ENCODE assay signal across 1 cellular context in the genomic region with DNA sequence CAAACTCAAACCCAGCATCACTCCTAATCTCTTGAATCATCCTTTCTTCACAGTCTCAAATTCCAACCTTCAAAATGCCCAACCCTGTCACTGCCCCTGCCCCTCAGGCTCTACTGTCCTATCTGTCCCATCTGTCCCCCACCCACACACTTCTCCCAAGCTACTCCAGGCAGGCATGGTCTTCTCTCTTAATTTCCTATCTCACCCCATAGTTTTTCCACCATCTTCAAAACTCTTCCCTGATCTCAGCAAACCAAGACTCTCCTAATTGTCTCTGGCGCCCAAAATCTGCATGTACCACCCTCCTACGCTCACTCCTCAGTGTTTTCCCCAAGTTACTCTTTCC.
TF ChIP-seq lines count a peak whose summit lies in the region.

No MANE protein-coding gene starts in this region.

TF ChIP-seq in GM23338, 12 proteins besides CTCF, POLR2A, EP300 and RAD21 (continued from another document):
- TF ChIP-seq, protein P1, sequence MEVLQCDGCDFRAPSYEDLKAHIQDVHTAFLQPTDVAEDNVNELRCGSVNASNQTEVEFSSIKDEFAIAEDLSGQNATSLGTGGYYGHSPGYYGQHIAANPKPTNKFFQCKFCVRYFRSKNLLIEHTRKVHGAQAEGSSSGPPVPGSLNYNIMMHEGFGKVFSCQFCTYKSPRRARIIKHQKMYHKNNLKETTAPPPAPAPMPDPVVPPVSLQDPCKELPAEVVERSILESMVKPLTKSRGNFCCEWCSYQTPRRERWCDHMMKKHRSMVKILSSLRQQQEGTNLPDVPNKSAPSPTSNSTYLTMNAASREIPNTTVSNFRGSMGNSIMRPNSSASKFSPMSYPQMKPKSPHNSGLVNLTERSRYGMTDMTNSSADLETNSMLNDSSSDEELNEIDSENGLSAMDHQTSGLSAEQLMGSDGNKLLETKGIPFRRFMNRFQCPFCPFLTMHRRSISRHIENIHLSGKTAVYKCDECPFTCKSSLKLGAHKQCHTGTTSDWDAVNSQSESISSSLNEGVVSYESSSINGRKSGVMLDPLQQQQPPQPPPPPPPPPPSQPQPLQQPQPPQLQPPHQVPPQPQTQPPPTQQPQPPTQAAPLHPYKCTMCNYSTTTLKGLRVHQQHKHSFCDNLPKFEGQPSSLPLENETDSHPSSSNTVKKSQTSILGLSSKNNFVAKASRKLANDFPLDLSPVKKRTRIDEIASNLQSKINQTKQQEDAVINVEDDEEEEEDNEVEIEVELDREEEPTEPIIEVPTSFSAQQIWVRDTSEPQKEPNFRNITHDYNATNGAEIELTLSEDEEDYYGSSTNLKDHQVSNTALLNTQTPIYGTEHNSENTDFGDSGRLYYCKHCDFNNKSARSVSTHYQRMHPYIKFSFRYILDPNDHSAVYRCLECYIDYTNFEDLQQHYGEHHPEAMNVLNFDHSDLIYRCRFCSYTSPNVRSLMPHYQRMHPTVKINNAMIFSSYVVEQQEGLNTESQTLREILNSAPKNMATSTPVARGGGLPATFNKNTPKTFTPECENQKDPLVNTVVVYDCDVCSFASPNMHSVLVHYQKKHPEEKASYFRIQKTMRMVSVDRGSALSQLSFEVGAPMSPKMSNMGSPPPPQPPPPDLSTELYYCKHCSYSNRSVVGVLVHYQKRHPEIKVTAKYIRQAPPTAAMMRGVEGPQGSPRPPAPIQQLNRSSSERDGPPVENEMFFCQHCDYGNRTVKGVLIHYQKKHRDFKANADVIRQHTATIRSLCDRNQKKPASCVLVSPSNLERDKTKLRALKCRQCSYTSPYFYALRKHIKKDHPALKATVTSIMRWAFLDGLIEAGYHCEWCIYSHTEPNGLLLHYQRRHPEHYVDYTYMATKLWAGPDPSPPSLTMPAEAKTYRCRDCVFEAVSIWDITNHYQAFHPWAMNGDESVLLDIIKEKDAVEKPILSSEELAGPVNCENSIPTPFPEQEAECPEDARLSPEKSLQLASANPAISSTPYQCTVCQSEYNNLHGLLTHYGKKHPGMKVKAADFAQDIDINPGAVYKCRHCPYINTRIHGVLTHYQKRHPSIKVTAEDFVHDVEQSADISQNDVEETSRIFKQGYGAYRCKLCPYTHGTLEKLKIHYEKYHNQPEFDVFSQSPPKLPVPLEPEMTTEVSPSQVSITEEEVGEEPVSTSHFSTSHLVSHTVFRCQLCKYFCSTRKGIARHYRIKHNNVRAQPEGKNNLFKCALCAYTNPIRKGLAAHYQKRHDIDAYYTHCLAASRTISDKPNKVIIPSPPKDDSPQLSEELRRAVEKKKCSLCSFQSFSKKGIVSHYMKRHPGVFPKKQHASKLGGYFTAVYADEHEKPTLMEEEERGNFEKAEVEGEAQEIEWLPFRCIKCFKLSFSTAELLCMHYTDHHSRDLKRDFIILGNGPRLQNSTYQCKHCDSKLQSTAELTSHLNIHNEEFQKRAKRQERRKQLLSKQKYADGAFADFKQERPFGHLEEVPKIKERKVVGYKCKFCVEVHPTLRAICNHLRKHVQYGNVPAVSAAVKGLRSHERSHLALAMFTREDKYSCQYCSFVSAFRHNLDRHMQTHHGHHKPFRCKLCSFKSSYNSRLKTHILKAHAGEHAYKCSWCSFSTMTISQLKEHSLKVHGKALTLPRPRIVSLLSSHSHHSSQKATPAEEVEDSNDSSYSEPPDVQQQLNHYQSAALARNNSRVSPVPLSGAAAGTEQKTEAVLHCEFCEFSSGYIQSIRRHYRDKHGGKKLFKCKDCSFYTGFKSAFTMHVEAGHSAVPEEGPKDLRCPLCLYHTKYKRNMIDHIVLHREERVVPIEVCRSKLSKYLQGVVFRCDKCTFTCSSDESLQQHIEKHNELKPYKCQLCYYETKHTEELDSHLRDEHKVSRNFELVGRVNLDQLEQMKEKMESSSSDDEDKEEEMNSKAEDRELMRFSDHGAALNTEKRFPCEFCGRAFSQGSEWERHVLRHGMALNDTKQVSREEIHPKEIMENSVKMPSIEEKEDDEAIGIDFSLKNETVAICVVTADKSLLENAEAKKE (CRISPR knock-in tag; IDR thresholded peaks at IDR 0.05) = no peak
- TF ChIP-seq NANOG (IDR thresholded peaks at IDR 0.05; ENCODE audit: borderline replicate concordance) (no peak), JUNB (IDR thresholded peaks at IDR 0.05; ENCODE audit: unreplicated experiment) (no peak), CREB1 (CRISPR knock-in tag; IDR thresholded peaks at IDR 0.05; ENCODE audit: low read depth) (no peak)
- TF ChIP-seq, protein P2, sequence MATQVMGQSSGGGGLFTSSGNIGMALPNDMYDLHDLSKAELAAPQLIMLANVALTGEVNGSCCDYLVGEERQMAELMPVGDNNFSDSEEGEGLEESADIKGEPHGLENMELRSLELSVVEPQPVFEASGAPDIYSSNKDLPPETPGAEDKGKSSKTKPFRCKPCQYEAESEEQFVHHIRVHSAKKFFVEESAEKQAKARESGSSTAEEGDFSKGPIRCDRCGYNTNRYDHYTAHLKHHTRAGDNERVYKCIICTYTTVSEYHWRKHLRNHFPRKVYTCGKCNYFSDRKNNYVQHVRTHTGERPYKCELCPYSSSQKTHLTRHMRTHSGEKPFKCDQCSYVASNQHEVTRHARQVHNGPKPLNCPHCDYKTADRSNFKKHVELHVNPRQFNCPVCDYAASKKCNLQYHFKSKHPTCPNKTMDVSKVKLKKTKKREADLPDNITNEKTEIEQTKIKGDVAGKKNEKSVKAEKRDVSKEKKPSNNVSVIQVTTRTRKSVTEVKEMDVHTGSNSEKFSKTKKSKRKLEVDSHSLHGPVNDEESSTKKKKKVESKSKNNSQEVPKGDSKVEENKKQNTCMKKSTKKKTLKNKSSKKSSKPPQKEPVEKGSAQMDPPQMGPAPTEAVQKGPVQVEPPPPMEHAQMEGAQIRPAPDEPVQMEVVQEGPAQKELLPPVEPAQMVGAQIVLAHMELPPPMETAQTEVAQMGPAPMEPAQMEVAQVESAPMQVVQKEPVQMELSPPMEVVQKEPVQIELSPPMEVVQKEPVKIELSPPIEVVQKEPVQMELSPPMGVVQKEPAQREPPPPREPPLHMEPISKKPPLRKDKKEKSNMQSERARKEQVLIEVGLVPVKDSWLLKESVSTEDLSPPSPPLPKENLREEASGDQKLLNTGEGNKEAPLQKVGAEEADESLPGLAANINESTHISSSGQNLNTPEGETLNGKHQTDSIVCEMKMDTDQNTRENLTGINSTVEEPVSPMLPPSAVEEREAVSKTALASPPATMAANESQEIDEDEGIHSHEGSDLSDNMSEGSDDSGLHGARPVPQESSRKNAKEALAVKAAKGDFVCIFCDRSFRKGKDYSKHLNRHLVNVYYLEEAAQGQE (IDR thresholded peaks at IDR 0.05; ENCODE audit: unreplicated experiment) = no peak
